In genomic region chr1:145845144-145845513, GRCh38 we compare ENCODE assay signal across 8 cellular contexts. TPM values are rescaled to one million over a fixed set of nuclear protein-coding genes. Genes with fewer than 3 reads are reported as not detected.
DNase-seq lines count a peak whose midpoint lies in the region; ATAC-seq and TF ChIP-seq lines count a peak whose summit lies in the region.

No MANE protein-coding gene starts in this region.

- H2AFZ ChIP-seq in SK-N-SH (ENCODE audit: low read depth) = peak overlapping the region; percentile 77; the same call in 1 of the 2 replicates

- peaks cover 17% of the 10 kb centered on the region for H3K36me3 ChIP-seq in BJ (ENCODE audit: control insufficient read depth, insufficient read depth, low read length)
- H3K36me3 ChIP-seq in SK-N-SH (replicated peaks in 1 of 2; ENCODE audit: control insufficient read depth in 1 of 2, insufficient read depth in 2 of 2, low read length in 1 of 2) = peaks cover 35 to 57% of the 10 kb centered on the region in 2 experiments
- peaks cover 0 to 66% (median 34%) of the 10 kb centered on the region in 9 donors for H3K36me3 ChIP-seq in heart right ventricle

- no peak for TF ChIP-seq EP300 in SK-N-SH (IDR thresholded peaks at IDR 0.05; ENCODE audit: borderline replicate concordance in 1 of 2, low read depth in 1 of 2, low read length in 1 of 2)

- H3K4me3 Mint-ChIP-seq in stimulated activated effector memory CD8-positive, alpha-beta T cell treated with anti-CD3 and anti-CD28 coated beads, Interleukin-12 subunit alpha, Interleukin-12 subunit beta, amount 100 ng/mL, for 72 hours = no peak overlapping the region

- peak overlapping the region; percentile 60 for H3K4me3 ChIP-seq in BJ (ENCODE audit: low read depth, low read length)
- peak overlapping the region; percentile 60 to 68 for H3K4me3 ChIP-seq in SK-N-SH (ENCODE audit: low read depth in 2 of 2, low read length in 1 of 2)
- peak overlapping the region; percentile 14 to 69 (median 65) for H3K4me3 ChIP-seq in heart right ventricle

- H3K9me2 ChIP-seq in SK-N-SH = no peaks in the 10 kb centered on the region

- no peaks in the 10 kb centered on the region for H4K20me1 ChIP-seq in SK-N-SH (ENCODE audit: insufficient read depth)

- H3K27me3 ChIP-seq in BJ (ENCODE audit: control insufficient read depth, insufficient read depth, low read length) (no peaks in the 10 kb centered on the region), SK-N-SH (ENCODE audit: insufficient read depth) (no peaks in the 10 kb centered on the region), heart right ventricle (no peaks in the 10 kb centered on the region)

- peak overlapping the region; percentile 96 for H3K4me2 ChIP-seq in SK-N-SH

- TF ChIP-seq CTCF in BJ (IDR thresholded peaks at IDR 0.05; ENCODE audit: insufficient read depth, low read depth, low read length) (no peak), SK-N-SH (IDR thresholded peaks at IDR 0.05) (no peak), heart right ventricle (IDR thresholded peaks at IDR 0.05) (no peak)

- H3K27ac Mint-ChIP-seq in stimulated activated effector memory CD8-positive, alpha-beta T cell treated with anti-CD3 and anti-CD28 coated beads, Interleukin-12 subunit alpha, Interleukin-12 subunit beta, amount 100 ng/mL, for 72 hours = no peak overlapping the region

- DNase-seq in BJ (ENCODE audit: low read depth) (no peak), SK-N-SH (no peak), heart right ventricle (no peak), hepatic stellate cell (ENCODE audit: low spot score) (no peak), NCI-H1930 (lab: John Stamatoyannopoulos, UW) (no peak)
- DNase-seq in stimulated activated effector memory CD8-positive, alpha-beta T cell treated with anti-CD3 and anti-CD28 coated beads, Interleukin-12 subunit alpha, Interleukin-12 subunit beta, amount 100 ng/mL, for 72 hours (ENCODE audit: low spot score in 2 of 2) = no peak

- peaks cover 46% of the 10 kb centered on the region for H3F3A ChIP-seq in SK-N-SH (replicated peaks; ENCODE audit: insufficient read depth)

- H3K9me3 ChIP-seq in SK-N-SH = no peaks in the 10 kb centered on the region
- H3K9me3 ChIP-seq in heart right ventricle = no peaks in the 10 kb centered on the region

- H3K27ac ChIP-seq in SK-N-SH (ENCODE audit: low read depth in 2 of 2, low read length in 1 of 2) = no peak overlapping the region; a peak in 1 of 4 replicates
- peak overlapping the region in 9 of 10 donors; percentile 48 to 86 (median 81) for H3K27ac ChIP-seq in heart right ventricle

- under 1% methylated on average over 4 of the region's 4 CpGs for WGBS in SK-N-SH (ENCODE audit: low lambda C conversion rate)
- WGBS in heart right ventricle, 2 donors = 19 to 21% methylated on average over 4 of the region's 4 CpGs

- peaks cover 16% of the 10 kb centered on the region for H3K4me1 Mint-ChIP-seq in stimulated activated effector memory CD8-positive, alpha-beta T cell treated with anti-CD3 and anti-CD28 coated beads, Interleukin-12 subunit alpha, Interleukin-12 subunit beta, amount 100 ng/mL, for 72 hours

- H3K79me2 ChIP-seq in SK-N-SH (ENCODE audit: insufficient read depth) = no peaks in the 10 kb centered on the region

- H3K4me1 ChIP-seq in SK-N-SH (ENCODE audit: control insufficient read depth in 1 of 2, insufficient read depth in 2 of 2, low read depth in 1 of 2, low read length in 1 of 2) = peaks cover 1 to 13% of the 10 kb centered on the region in 2 experiments; a peak in 2 of 4 replicates
- peaks cover 0 to 19% (median 16%) of the 10 kb centered on the region in 9 donors for H3K4me1 ChIP-seq in heart right ventricle

- no peak for TF ChIP-seq RAD21 in SK-N-SH (IDR thresholded peaks at IDR 0.05; ENCODE audit: low read length)

- peaks cover 14% of the 10 kb centered on the region for H3K36me3 Mint-ChIP-seq in stimulated activated effector memory CD8-positive, alpha-beta T cell treated with anti-CD3 and anti-CD28 coated beads, Interleukin-12 subunit alpha, Interleukin-12 subunit beta, amount 100 ng/mL, for 72 hours

- intact Hi-C loops in heart right ventricle (cut with DNase I) = loop anchor here (1.0 to 10.0 kb wide), 11 partner anchors 41 to 172 kb away; partner anchors contain the start of genes ITGA10 (in 3 of the 10) and PEX11B (in 3 of the 10)

- POLR2A ChIA-PET in BJ (lab: Charles Lee) (interaction anchor here (0.6 kb wide), 1 partner anchor 66 kb away, joined by 4 read pairs; no protein-coding TSS in a partner anchor), SK-N-SH (lab: Yijun Ruan, JAX) (interaction anchor here (0.7 to 5.6 kb wide), 3 partner anchors 13 to 82 kb away, joined by 3 to 66 read pairs (median 4); partner anchors contain the start of genes PIAS3, POLR3C, RBM8A and RNF115)

- ATAC-seq in GM19035 (IDR thresholded peaks at IDR 0.05; ENCODE audit: unreplicated experiment) (peak; percentile 49), HG03139 (IDR thresholded peaks at IDR 0.05; ENCODE audit: unreplicated experiment) (peak; percentile 47), heart right ventricle (peak in 7 of 8 donors; percentile 8 to 53 (median 39))
- peak; percentile 60 for ATAC-seq in stimulated activated effector memory CD8-positive, alpha-beta T cell treated with anti-CD3 and anti-CD28 coated beads, Interleukin-12 subunit alpha, Interleukin-12 subunit beta, amount 100 ng/mL, for 72 hours

- CTCF ChIA-PET in BJ (lab: Yijun Ruan, JAX) = interaction anchor here (0.8 to 11.1 kb wide), 35 partner anchors 8 to 194 kb away, joined by 3 to 179 read pairs (median 7); partner anchors contain the start of genes ANKRD34A, ANKRD35, HJV and ITGA10
- CTCF ChIA-PET in SK-N-SH (lab: Yijun Ruan, JAX) = interaction anchor here (0.6 to 5.7 kb wide), 38 partner anchors 8 to 246 kb away, joined by 3 to 162 read pairs (median 6); partner anchors contain the start of genes ANKRD34A, ANKRD35, HJV and ITGA10

- H3K9me3 Mint-ChIP-seq in stimulated activated effector memory CD8-positive, alpha-beta T cell treated with anti-CD3 and anti-CD28 coated beads, Interleukin-12 subunit alpha, Interleukin-12 subunit beta, amount 100 ng/mL, for 72 hours = no peaks in the 10 kb centered on the region

- H3K9ac ChIP-seq in SK-N-SH = peak overlapping the region; percentile 73

TF ChIP-seq in SK-N-SH, 30 proteins besides CTCF, POLR2A, EP300 and RAD21:
- TF ChIP-seq IRF3 (IDR thresholded peaks at IDR 0.05; ENCODE audit: low read depth, low read length) (no peak), NFIC (IDR thresholded peaks at IDR 0.05; ENCODE audit: borderline replicate concordance) (no peak), POLR2AphosphoS5 (IDR thresholded peaks at IDR 0.05; ENCODE audit: low read depth, low read length) (no peak)

RNA-seq across cellular contexts. Expression of gene NUDT17, which starts 0.3 kb away (rescaled TPM):
- polyA plus RNA-seq in BJ (2011; rRNA removed) (4.3 and 4.5 TPM in 2 replicates), SK-N-SH (2012; rRNA removed) (7.8 and 8.1 TPM in 2 replicates), heart right ventricle (1 to 10 TPM in 1 of 2 donors, under 1 TPM in 1; 0.75 to 4.0 TPM)
- polyA minus RNA-seq in BJ (2011; rRNA and poly(A)+ RNA removed) = 1.3 and 1.8 TPM in 2 replicates
- polyA plus RNA-seq in SK-N-SH (2012; cell fraction: cytosol; rRNA removed) = 4.3 and 5.9 TPM in 2 replicates
- polyA plus RNA-seq in SK-N-SH (2012; cell fraction: nucleus; rRNA removed) = 20.7 and 25.9 TPM in 2 replicates
- total RNA-seq in heart right ventricle = 1 to 10 TPM; 1.8 to 4.9 (median 3.6) TPM

RNA-seq across cellular contexts. Expression of gene PIAS3, which starts 13.8 kb away (rescaled TPM):
- polyA plus RNA-seq in BJ (2011; rRNA removed) (30.0 and 38.0 TPM in 2 replicates), SK-N-SH (2012; rRNA removed) (35.5 and 39.1 TPM in 2 replicates), heart right ventricle (10 to 100 TPM; 19.9 to 28.7 TPM)
- polyA minus RNA-seq in BJ (2011; rRNA and poly(A)+ RNA removed) = 27.3 and 28.8 TPM in 2 replicates
- polyA plus RNA-seq in SK-N-SH (2012; cell fraction: cytosol; rRNA removed) = 16.1 and 18.8 TPM in 2 replicates
- polyA plus RNA-seq in SK-N-SH (2012; cell fraction: nucleus; rRNA removed) = 157 and 192 TPM in 2 replicates
- 10 to 100 TPM; 12.6 to 21.0 (median 15.0) TPM for total RNA-seq in heart right ventricle

RNA-seq across cellular contexts. Expression of gene POLR3C, which starts 21.1 kb away (rescaled TPM):
- polyA plus RNA-seq in BJ (2011; rRNA removed) (56.7 and 58.5 TPM in 2 replicates), SK-N-SH (2012; rRNA removed) (34.1 and 40.9 TPM in 2 replicates), heart right ventricle (10 to 100 TPM in 1 of 2 donors, 1 to 10 TPM in 1; 8.0 to 11.3 TPM)
- 35.8 and 54.9 TPM in 2 replicates for polyA minus RNA-seq in BJ (2011; rRNA and poly(A)+ RNA removed)
- 32.1 and 36.1 TPM in 2 replicates for polyA plus RNA-seq in SK-N-SH (2012; cell fraction: cytosol; rRNA removed)
- polyA plus RNA-seq in SK-N-SH (2012; cell fraction: nucleus; rRNA removed) = 51.9 and 53.9 TPM in 2 replicates
- 10 to 100 TPM; 11.8 to 18.1 (median 16.1) TPM for total RNA-seq in heart right ventricle

RNA-seq across cellular contexts. Expression of gene RNF115, which starts 21.2 kb away (rescaled TPM):
- polyA plus RNA-seq in BJ (2011; rRNA removed) (13.4 and 18.3 TPM in 2 replicates), SK-N-SH (2012; rRNA removed) (4.8 and 6.1 TPM in 2 replicates), heart right ventricle (10 to 100 TPM; 12.8 to 25.2 TPM)
- polyA minus RNA-seq in BJ (2011; rRNA and poly(A)+ RNA removed) = 8.2 and 9.1 TPM in 2 replicates
- polyA plus RNA-seq in SK-N-SH (2012; cell fraction: cytosol; rRNA removed) = 5.0 and 5.2 TPM in 2 replicates
- 8.0 and 15.4 TPM in 2 replicates for polyA plus RNA-seq in SK-N-SH (2012; cell fraction: nucleus; rRNA removed)
- total RNA-seq in heart right ventricle = 10 to 100 TPM; 39.2 to 99.0 (median 56.3) TPM

RNA-seq across cellular contexts. Expression of gene ANKRD35, which starts 40.5 kb away (rescaled TPM):
- polyA plus RNA-seq in BJ (2011; rRNA removed) (1.4 and 1.5 TPM in 2 replicates), SK-N-SH (2012; rRNA removed) (0.05 and 0.08 TPM in 2 replicates), heart right ventricle (1 to 10 TPM in 1 of 2 donors, under 1 TPM in 1; 0.80 to 2.1 TPM)
- 0.26 and 0.28 TPM in 2 replicates for polyA minus RNA-seq in BJ (2011; rRNA and poly(A)+ RNA removed)
- 0.05 and 0.07 TPM in 2 replicates for polyA plus RNA-seq in SK-N-SH (2012; cell fraction: cytosol; rRNA removed)
- 0.10 and 0.11 TPM in 2 replicates for polyA plus RNA-seq in SK-N-SH (2012; cell fraction: nucleus; rRNA removed)
- total RNA-seq in heart right ventricle = 1 to 10 TPM in 1 of 10 donors, under 1 TPM in 9; 0.28 to 1.2 (median 0.56) TPM

Comparison
In these comparisons a context has a peak if more than half of its experiments do, and no peak if none do; other contexts are left out.
1. H3K27ac ChIP-seq: peak in heart right ventricle (9 of 10); none in SK-N-SH (0 of 2).
2. Peak in every context shown above with its lines, with median percentiles within 50 percentile points of each other: H3K4me3 ChIP-seq and ATAC-seq.